19 cellular contexts compared by ENCODE assay signal in genomic region chr3:15952543-15953175, GRCh38.
DNase-seq lines count a peak whose midpoint lies in the region; ATAC-seq, FAIRE-seq and TF ChIP-seq lines count a peak whose summit lies in the region.
"Had no signal": no experiment of that assay in that cellular context is flagged by ENCODE, and none has a peak within 500 bp of the region (broad histone marks: within the 10 kb centered on the region; RNA-seq: fewer than 3 reads in every experiment).

No MANE protein-coding gene starts in this region.

- POLR2A ChIA-PET in SK-N-SH (lab: Yijun Ruan, JAX), result interaction anchor here (0.6 kb wide), 1 partner anchor 141 kb away, joined by 3 read pairs; no protein-coding TSS in a partner anchor

- H3K27me3 Mint-ChIP-seq in GM23338 (ENCODE audit: insufficient read depth, low read depth, poor library complexity) (no peaks in the 10 kb centered on the region), astrocyte (ENCODE audit: low read depth, unreplicated experiment) (no peaks in the 10 kb centered on the region), progenitor cell of endocrine pancreas (no peaks in the 10 kb centered on the region)
- H3K27me3 Mint-ChIP-seq: B cell; CD4-positive, alpha-beta T cell had no signal

- H3K27ac Mint-ChIP-seq in GM23338 (no peak overlapping the region), astrocyte (ENCODE audit: unreplicated experiment) (no peak overlapping the region), progenitor cell of endocrine pancreas (peak overlapping the region; percentile 72)
- H3K27ac Mint-ChIP-seq: B cell; CD4-positive, alpha-beta T cell had no signal

- H3K4me2 ChIP-seq in GM23338, result no peak overlapping the region
- no peak overlapping the region for H3K4me2 ChIP-seq in astrocyte (ENCODE audit: low read length)
- H3K4me2 ChIP-seq in SK-N-SH, result no peak overlapping the region

- CTCF ChIA-PET in SK-N-SH (lab: Yijun Ruan, JAX), result interaction anchor here (1.1 to 1.2 kb wide), 2 partner anchors 16 to 26 kb away, joined by 3 to 5 read pairs; no protein-coding TSS in a partner anchor

- H3K9ac ChIP-seq in astrocyte (ENCODE audit: low read length) (no peak overlapping the region), SK-N-SH (no peak overlapping the region)

- ATAC-seq in GM23338 (no peak), GM21447 (IDR thresholded peaks at IDR 0.05; ENCODE audit: unreplicated experiment) (no peak)
- ATAC-seq: SK-N-SH treated with all-trans-retinoic acid at 6 μM for 48 hours had no signal

- peaks cover 10% of the 10 kb centered on the region; the same call in 1 of the 2 replicates for H3K9me2 ChIP-seq in GM23338 (ENCODE audit: insufficient read depth)
- H3K9me2 ChIP-seq in SK-N-SH, result no peaks in the 10 kb centered on the region

- DNase-seq in GM23338 (ENCODE audit: low spot score) (no peak), astrocyte (ENCODE audit: low read depth) (peak; percentile 8), foreskin fibroblast (peak; percentile 38 to 72), progenitor cell of endocrine pancreas (ENCODE audit: low spot score, unreplicated experiment) (no peak), DMS 273 treated with DMSO at 0.1 percent for 48 hours (lab: John Stamatoyannopoulos, UW) (no peak), SK-N-SH (no peak), OCI-M2 (lab: John Stamatoyannopoulos, UW; ENCODE audit: unreplicated experiment) (no peak)
- DNase-seq: Calu3; CD4-positive, alpha-beta T cell; GOT3; MM.1S; NCI-H1092 treated with DMSO at 0.1 percent for 48 hours; NCI-H1694; NCI-H510A treated with DMSO at 0.1 percent for 48 hours; NCI-H82; SHP77 had no signal

- H3F3A ChIP-seq in GM23338 (replicated peaks; ENCODE audit: low read depth), result no peaks in the 10 kb centered on the region
- H3F3A ChIP-seq in SK-N-SH (replicated peaks; ENCODE audit: insufficient read depth), result no peaks in the 10 kb centered on the region

- H3K36me3 Mint-ChIP-seq in GM23338 (ENCODE audit: low read depth), result no peaks in the 10 kb centered on the region
- H3K36me3 Mint-ChIP-seq in astrocyte (ENCODE audit: low read depth, unreplicated experiment), result no peaks in the 10 kb centered on the region
- H3K36me3 Mint-ChIP-seq in progenitor cell of endocrine pancreas (ENCODE audit: insufficient read depth), result peaks cover 4% of the 10 kb centered on the region

- H2AFZ ChIP-seq in GM23338, result peak overlapping the region; percentile 38; the same call in 1 of the 2 replicates
- peak overlapping the region; percentile 37 for H2AFZ ChIP-seq in astrocyte (ENCODE audit: low read depth, low read length)
- no peak overlapping the region for H2AFZ ChIP-seq in SK-N-SH (ENCODE audit: low read depth)

- TF ChIP-seq CTCF in GM23338 (conservative IDR thresholded peaks at IDR 0.05; ENCODE audit: low read depth in 2 of 2), result no peak
- TF ChIP-seq CTCF in astrocyte (IDR thresholded peaks at IDR 0.05; ENCODE audit: insufficient read depth, low read depth, low read length), result no peak
- TF ChIP-seq CTCF in foreskin fibroblast (IDR thresholded peaks at IDR 0.05; ENCODE audit: low read depth, low read length), result no peak
- no peak for TF ChIP-seq CTCF in progenitor cell of endocrine pancreas (IDR thresholded peaks at IDR 0.05; ENCODE audit: unreplicated experiment)
- TF ChIP-seq CTCF in SK-N-SH (IDR thresholded peaks at IDR 0.05), result no peak

- no peak for TF ChIP-seq EP300 in SK-N-SH (IDR thresholded peaks at IDR 0.05; ENCODE audit: borderline replicate concordance in 1 of 2, low read depth in 1 of 2, low read length in 1 of 2)

- no peak for TF ChIP-seq RAD21 in SK-N-SH (IDR thresholded peaks at IDR 0.05; ENCODE audit: low read length)

- H3K79me2 ChIP-seq in GM23338 (replicated peaks; ENCODE audit: insufficient read depth), result no peaks in the 10 kb centered on the region
- H3K79me2 ChIP-seq in astrocyte (ENCODE audit: insufficient read depth, low read length), result no peaks in the 10 kb centered on the region
- no peaks in the 10 kb centered on the region for H3K79me2 ChIP-seq in SK-N-SH (ENCODE audit: insufficient read depth)

- H3K4me1 Mint-ChIP-seq in GM23338 (peaks cover 2% of the 10 kb centered on the region; the same call in 2 of the 3 replicates), astrocyte (ENCODE audit: low read depth, unreplicated experiment) (peaks cover 8% of the 10 kb centered on the region), progenitor cell of endocrine pancreas (ENCODE audit: low read depth) (peaks cover 8% of the 10 kb centered on the region)
- H3K4me1 Mint-ChIP-seq: B cell had no signal

- H3K36me3 ChIP-seq in GM23338 (ENCODE audit: insufficient read depth), result no peaks in the 10 kb centered on the region
- H3K36me3 ChIP-seq in astrocyte (ENCODE audit: insufficient read depth, low read length), result no peaks in the 10 kb centered on the region
- H3K36me3 ChIP-seq in SK-N-SH (replicated peaks in 1 of 2; ENCODE audit: control insufficient read depth in 1 of 2, insufficient read depth in 2 of 2, low read length in 1 of 2), result no peaks in the 10 kb centered on the region

- H4K20me1 ChIP-seq in GM23338 (replicated peaks; ENCODE audit: insufficient read depth), result no peaks in the 10 kb centered on the region
- H4K20me1 ChIP-seq in astrocyte (ENCODE audit: insufficient read depth, low read length), result no peaks in the 10 kb centered on the region
- H4K20me1 ChIP-seq in SK-N-SH (ENCODE audit: insufficient read depth), result no peaks in the 10 kb centered on the region

- no peak for FAIRE-seq in astrocyte (lab: Jason Lieb, UNC)

- no peaks in the 10 kb centered on the region for H3K9me3 Mint-ChIP-seq in GM23338
- peaks cover 4% of the 10 kb centered on the region for H3K9me3 Mint-ChIP-seq in astrocyte (ENCODE audit: unreplicated experiment)
- H3K9me3 Mint-ChIP-seq in progenitor cell of endocrine pancreas (ENCODE audit: low read depth), result peaks cover 4% of the 10 kb centered on the region
- H3K9me3 Mint-ChIP-seq: CD4-positive, alpha-beta T cell had no signal

- H3K9me3 ChIP-seq in astrocyte (ENCODE audit: insufficient read depth, low read depth, low read length) (no peaks in the 10 kb centered on the region), SK-N-SH (no peaks in the 10 kb centered on the region)

- H3K4me3 ChIP-seq in GM23338 (no peak overlapping the region), astrocyte (ENCODE audit: insufficient read depth, low read depth, low read length) (no peak overlapping the region), foreskin fibroblast (ENCODE audit: low read depth in 1 of 2, low read length in 2 of 2) (no peak overlapping the region), SK-N-SH (ENCODE audit: low read depth in 2 of 2, low read length in 1 of 2) (no peak overlapping the region)

- H3K27ac ChIP-seq in GM23338 (ENCODE audit: low read depth), result no peak overlapping the region
- no peak overlapping the region for H3K27ac ChIP-seq in astrocyte (ENCODE audit: low read depth, low read length)
- no peak overlapping the region for H3K27ac ChIP-seq in SK-N-SH (ENCODE audit: low read depth in 2 of 2, low read length in 1 of 2)

- H3K4me1 ChIP-seq in GM23338 (ENCODE audit: insufficient read depth), result no peaks in the 10 kb centered on the region; the same call in 1 of the 2 replicates
- no peaks in the 10 kb centered on the region for H3K4me1 ChIP-seq in astrocyte (ENCODE audit: insufficient read depth, low read length)
- no peaks in the 10 kb centered on the region for H3K4me1 ChIP-seq in SK-N-SH (ENCODE audit: control insufficient read depth in 1 of 2, insufficient read depth in 2 of 2, low read depth in 1 of 2, low read length in 1 of 2)

- 79% methylated on average over 2 of the region's 2 CpGs for WGBS in SK-N-SH (ENCODE audit: low lambda C conversion rate)

- no peaks in the 10 kb centered on the region for H3K27me3 ChIP-seq in GM23338 (ENCODE audit: insufficient read depth)
- no peaks in the 10 kb centered on the region for H3K27me3 ChIP-seq in astrocyte (ENCODE audit: insufficient read depth, low read length)
- H3K27me3 ChIP-seq in SK-N-SH (ENCODE audit: insufficient read depth), result no peaks in the 10 kb centered on the region

- H3K4me3 Mint-ChIP-seq in GM23338, result no peak overlapping the region
- H3K4me3 Mint-ChIP-seq in astrocyte (ENCODE audit: unreplicated experiment), result no peak overlapping the region
- no peak overlapping the region for H3K4me3 Mint-ChIP-seq in progenitor cell of endocrine pancreas (ENCODE audit: low read depth)
- H3K4me3 Mint-ChIP-seq: B cell; CD4-positive, alpha-beta T cell had no signal

TF ChIP-seq in GM23338, 12 proteins besides CTCF, POLR2A, EP300 and RAD21:
- TF ChIP-seq EZH2phosphoT487 (IDR thresholded peaks at IDR 0.05; ENCODE audit: unreplicated experiment) (no peak), ZNF114 (CRISPR knock-in tag; IDR thresholded peaks at IDR 0.05) (no peak), NANOG (IDR thresholded peaks at IDR 0.05; ENCODE audit: borderline replicate concordance) (no peak), CREB1 (CRISPR knock-in tag; IDR thresholded peaks at IDR 0.05; ENCODE audit: low read depth) (no peak), ZNF331 (CRISPR knock-in tag; IDR thresholded peaks at IDR 0.05; ENCODE audit: low read depth) (no peak), ETS1 (IDR thresholded peaks at IDR 0.05) (no peak)

TF ChIP-seq in SK-N-SH, 30 proteins besides CTCF, POLR2A, EP300 and RAD21:
- TF ChIP-seq CHD2 (IDR thresholded peaks at IDR 0.05; ENCODE audit: low read length, partially characterized antibody) (no peak), MXI1 (IDR thresholded peaks at IDR 0.05; ENCODE audit: low read depth, low read length) (no peak)
TF ChIP-seq in SK-N-SH: peak in this region for 0.

Comparison
In these comparisons a context has a peak if more than half of its experiments do, and no peak if none do; other contexts are left out.
1. DNase-seq: peak in astrocyte (single experiment) and foreskin fibroblast (2 of 2); none in GM23338 (single experiment), progenitor cell of endocrine pancreas (single experiment), DMS 273 treated with DMSO at 0.1 percent for 48 hours (single experiment), SK-N-SH (single experiment) and OCI-M2 (single experiment).